ENCODE assay signal across 19 cellular contexts in the genomic region with DNA sequence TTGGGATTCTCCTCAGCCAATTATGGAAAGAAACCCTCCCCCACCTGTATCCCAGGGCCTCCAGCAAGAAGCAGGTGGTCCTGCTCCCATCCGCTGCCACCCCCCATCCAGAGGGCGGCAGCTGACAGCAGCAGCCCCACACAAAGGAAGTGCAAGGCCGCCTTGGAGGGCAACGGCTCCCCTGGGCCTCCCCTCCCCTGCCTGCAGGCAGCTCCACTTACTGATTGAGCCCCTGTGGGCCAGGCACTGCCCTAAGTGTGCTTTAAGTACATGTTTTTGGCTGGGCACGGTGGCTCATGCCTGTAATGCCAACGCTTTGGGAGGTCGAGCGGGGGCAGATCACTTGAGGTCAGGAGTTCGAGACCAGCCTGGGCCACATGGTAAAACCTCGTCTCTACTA.
"Had no signal": no experiment of that assay in that cellular context is flagged by ENCODE, and none has a peak within 500 bp of the region (broad histone marks: within the 10 kb centered on the region; RNA-seq: fewer than 3 reads in every experiment).

No MANE protein-coding gene starts in this region.

- ATAC-seq: body of pancreas; lower lobe of right lung; stimulated activated effector memory CD8-positive, alpha-beta T cell treated with anti-CD3 and anti-CD28 coated beads, Interleukin-12 subunit alpha, Interleukin-12 subunit beta, amount 100 ng/mL, for 72 hours had no signal

- DNase-seq: activated CD4-positive, alpha-beta T cell treated with anti-CD3 and anti-CD28 coated beads, Interleukin-2, amount 50 U/mL, for 1 hour; activated CD4-positive, CD25-positive, alpha-beta regulatory T cell; activated T-cell treated with anti-CD3 and anti-CD28 coated beads for 4 hours; amniotic stem cell; body of pancreas; central memory CD4-positive, alpha-beta T cell; effector CD8-positive, alpha-beta T cell; kidney glomerular epithelial cell; lower lobe of right lung; midbrain; tibial artery had no signal

- FAIRE-seq: frontal cortex, TTC549 had no signal

- H3K4me2 ChIP-seq: smooth muscle cell had no signal

- H3K4me3 ChIP-seq: body of pancreas, coronary artery, lower lobe of right lung, right atrium auricular region, smooth muscle cell, tibial artery, vagina had no signal

- H3K27me3 ChIP-seq: body of pancreas, neutrophil, right atrium auricular region, vagina had no signal

- H3K36me3 ChIP-seq: lower lobe of right lung, neutrophil, right atrium auricular region, tibial artery, vagina had no signal

- H3K9me3 ChIP-seq: body of pancreas, lower lobe of right lung, neutrophil, right atrium auricular region, tibial artery, vagina had no signal

- H3K4me1 ChIP-seq: body of pancreas, lower lobe of right lung had no signal

- H3K27ac ChIP-seq: body of pancreas, coronary artery, lower lobe of right lung, neutrophil, right atrium auricular region, tibial artery, vagina had no signal
